In genomic region chr16:28492511-28492910, GRCh38 we compare ENCODE assay signal across 8 cellular contexts. TPM values are rescaled to one million over a fixed set of nuclear protein-coding genes. Genes with fewer than 3 reads are reported as not detected.
DNase-seq lines count a peak whose midpoint lies in the region; ATAC-seq and TF ChIP-seq lines count a peak whose summit lies in the region.

No MANE protein-coding gene starts in this region.

- H3K36me3 ChIP-seq in DND-41 (ENCODE audit: insufficient read depth, low read length): peaks cover 26% of the 10 kb centered on the region
- H3K36me3 ChIP-seq in Peyer's patch: peaks cover 0 to 20% (median 0%) of the 10 kb centered on the region in 3 donors
- no peaks in the 10 kb centered on the region for H3K36me3 ChIP-seq in parathyroid adenoma (ENCODE audit: control insufficient read depth, insufficient read depth, low read length)

- ATAC-seq in DND-41 (ENCODE audit: insufficient read depth, low read depth) (no peak), GM21390 (IDR thresholded peaks at IDR 0.05; ENCODE audit: unreplicated experiment) (no peak)

- peak overlapping the region; percentile 93 for H3K27ac ChIP-seq in DND-41 (ENCODE audit: low read length)
- H3K27ac ChIP-seq in Peyer's patch: peak overlapping the region; percentile 89 to 97 (median 90)
- peak overlapping the region; percentile 99 for H3K27ac ChIP-seq in parathyroid adenoma

- TF ChIP-seq POLR2A in Peyer's patch (IDR thresholded peaks at IDR 0.05): no peak

- H3K9ac ChIP-seq in DND-41 (ENCODE audit: low read depth, low read length) (peak overlapping the region; percentile 64), parathyroid adenoma (no peak overlapping the region)

- TF ChIP-seq CTCF in DND-41 (IDR thresholded peaks at IDR 0.05; ENCODE audit: borderline replicate concordance, extremely low read depth, low read length, poor library complexity, severe bottlenecking): no peak
- no peak for TF ChIP-seq CTCF in Peyer's patch (IDR thresholded peaks at IDR 0.05)
- no peak for TF ChIP-seq CTCF in epithelial cell of esophagus (IDR thresholded peaks at IDR 0.05; ENCODE audit: insufficient read depth, low read depth, low read length, missing control alignments)
- no peak for TF ChIP-seq CTCF in parathyroid adenoma (IDR thresholded peaks at IDR 0.05)

- H3K4me3 ChIP-seq in DND-41 (ENCODE audit: low read depth in 1 of 2, low read length in 2 of 2) (peak overlapping the region; percentile 67 to 83; a peak in 3 of 4 replicates), Peyer's patch (peak overlapping the region in 3 of 4 donors; percentile 74 to 97 (median 76)), epithelial cell of esophagus (ENCODE audit: low read length) (peak overlapping the region; percentile 99), parathyroid adenoma (ENCODE audit: low read depth, low read length) (peak overlapping the region; percentile 96)

- no peaks in the 10 kb centered on the region for H4K20me1 ChIP-seq in DND-41 (ENCODE audit: insufficient read depth, low read length)

- peak overlapping the region; percentile 78 for H2AFZ ChIP-seq in DND-41 (ENCODE audit: low read depth, low read length)
- H2AFZ ChIP-seq in parathyroid adenoma: peak overlapping the region; percentile 97

- DNase-seq in DND-41 (peak; percentile 21), Peyer's patch (no peak), epithelial cell of esophagus (ENCODE audit: low read depth) (no peak), NCI-H524 (lab: John Stamatoyannopoulos, UW) (no peak)
- DNase-seq in stimulated activated CD4-positive, alpha-beta T cell treated with anti-CD3 and anti-CD28 coated beads, Interleukin-2, amount 100 ng/mL, for 48 hours: no peak
- no peak for DNase-seq in activated CD4-positive, alpha-beta T cell treated with anti-CD3 and anti-CD28 coated beads, Interleukin-2, amount 50 U/mL, for 48 hours

- H3K4me2 ChIP-seq in DND-41 (ENCODE audit: insufficient read depth, low read length) (peak overlapping the region; percentile 84), parathyroid adenoma (ENCODE audit: low read length) (peak overlapping the region; percentile 94)

- H3K4me1 ChIP-seq in DND-41 (ENCODE audit: insufficient read depth, low read length): peaks cover 48% of the 10 kb centered on the region
- H3K4me1 ChIP-seq in Peyer's patch: peaks cover 0 to 35% (median 13%) of the 10 kb centered on the region in 4 donors
- no peaks in the 10 kb centered on the region for H3K4me1 ChIP-seq in parathyroid adenoma

- no peaks in the 10 kb centered on the region for H3K27me3 ChIP-seq in DND-41 (ENCODE audit: insufficient read depth, low read length, poor library complexity)
- H3K27me3 ChIP-seq in Peyer's patch: no peaks in the 10 kb centered on the region
- no peaks in the 10 kb centered on the region for H3K27me3 ChIP-seq in parathyroid adenoma (ENCODE audit: control insufficient read depth, insufficient read depth, low read length)

- H3K9me3 ChIP-seq in DND-41 (ENCODE audit: insufficient read depth, low read length, severe bottlenecking): no peaks in the 10 kb centered on the region
- no peaks in the 10 kb centered on the region for H3K9me3 ChIP-seq in Peyer's patch
- H3K9me3 ChIP-seq in parathyroid adenoma (ENCODE audit: control insufficient read depth, low read length): no peaks in the 10 kb centered on the region

- H3K79me2 ChIP-seq in DND-41 (ENCODE audit: insufficient read depth, low read length) (peaks cover 24% of the 10 kb centered on the region), parathyroid adenoma (no peaks in the 10 kb centered on the region)

RNA-seq across cellular contexts. Expression of gene CLN3, which starts 0.6 kb away (rescaled TPM):
- total RNA-seq in Peyer's patch: 10 to 100 TPM; 47.0 to 83.6 (median 73.3) TPM

RNA-seq across cellular contexts. Expression of gene APOBR, which starts 1.9 kb away (rescaled TPM):
- 10 to 100 TPM; 11.9 to 25.2 (median 14.6) TPM for total RNA-seq in Peyer's patch

RNA-seq across cellular contexts. Expression of gene IL27, which starts 14.1 kb away (rescaled TPM):
- total RNA-seq in Peyer's patch: not detected

RNA-seq across cellular contexts. Expression of gene NPIPB7, which starts 20.4 kb away (rescaled TPM):
- not detected for total RNA-seq in Peyer's patch

RNA-seq across cellular contexts. Expression of gene NUPR1, which starts 46.3 kb away (rescaled TPM):
- total RNA-seq in Peyer's patch: 10 to 100 TPM in 1 of 4 donors, 1 to 10 TPM in 3; 1.6 to 11.9 (median 6.3) TPM
